10 cellular contexts compared by ENCODE assay signal in genomic region chr11:36409152-36409713, GRCh38.
DNase-seq lines count a peak whose midpoint lies in the region; ATAC-seq, FAIRE-seq and TF ChIP-seq lines count a peak whose summit lies in the region.
"Had no signal": no experiment of that assay in that cellular context is flagged by ENCODE, and none has a peak within 500 bp of the region (broad histone marks: within the 10 kb centered on the region; RNA-seq: fewer than 3 reads in every experiment).

No MANE protein-coding gene starts in this region.

- no peaks in the 10 kb centered on the region; the same call in 2 of the 3 replicates for H3K9me3 ChIP-seq in GM12878 (replicated peaks; ENCODE audit: control insufficient read depth, insufficient read depth, low read length)
- no peaks in the 10 kb centered on the region for H3K9me3 ChIP-seq in neutrophil

- peak; percentile 58 to 63 (median 59) for ATAC-seq in T-cell (replicated peaks in 1 of 4)
- no peak for ATAC-seq in GM12878
- no peak for ATAC-seq in HG02938 (IDR thresholded peaks at IDR 0.05; ENCODE audit: unreplicated experiment)

- H3K9me3 Mint-ChIP-seq in T-cell, result no peaks in the 10 kb centered on the region

- TF ChIP-seq CTCF in GM12878 (IDR thresholded peaks at IDR 0.05 in 2 of 3, conservative IDR thresholded peaks at IDR 0.05 in 1 of 3; ENCODE audit: control insufficient read depth in 2 of 3, extremely low read depth in 1 of 3, insufficient read depth in 1 of 3, low read depth in 3 of 3, low read length in 3 of 3) (no peak), neutrophil (IDR thresholded peaks at IDR 0.05) (no peak)

- in situ Hi-C loops in GM12878 (cut with MboI), result no loop called here

- peaks cover 24% of the 10 kb centered on the region for H3K4me1 ChIP-seq in GM12878 (ENCODE audit: control insufficient read depth, insufficient read depth, low read length)
- H3K4me1 ChIP-seq in neutrophil (ENCODE audit: control insufficient read depth in 1 of 2, insufficient read depth in 1 of 2, low read depth in 1 of 2, low read length in 1 of 2), result peaks cover 63 to 64% of the 10 kb centered on the region in 2 experiments

- DNase-seq in GM12891 (ENCODE audit: insufficient read length, low spot score) (no peak), T-cell (peak in 2 of 34 experiments; percentile 10), GM12878 (ENCODE audit: low read depth, low spot score) (no peak), cortex of kidney (lab: John Stamatoyannopoulos, UW) (no peak), SKM-1 treated with dmso at 0.1 percent for 144 hours (lab: John Stamatoyannopoulos, UW; ENCODE audit: unreplicated experiment) (no peak)
- DNase-seq in activated CD4-positive, CD25-positive, alpha-beta regulatory T cell treated with anti-CD3 and anti-CD28 coated beads, Interleukin-2, amount 50 U/mL, for 72 hours, result no peak
- DNase-seq: NCI-H82, occipital lobe had no signal

- no peak for TF ChIP-seq RAD21 in GM12878 (IDR thresholded peaks at IDR 0.05; ENCODE audit: insufficient read depth, low read depth, low read length)

- H3K36me3 ChIP-seq in GM12878 (ENCODE audit: control insufficient read depth in 2 of 2, insufficient read depth in 2 of 2, low read length in 1 of 2) (no peaks in the 10 kb centered on the region), neutrophil (no peaks in the 10 kb centered on the region)

- TF ChIP-seq POLR2A in GM12891 (IDR thresholded peaks at IDR 0.05; ENCODE audit: low read depth, low read length), result no peak
- no peak for TF ChIP-seq POLR2A in GM12878 (IDR thresholded peaks at IDR 0.05; ENCODE audit: low read depth, low read length)

- FAIRE-seq in GM12891 (lab: Jason Lieb, UNC) (peak; percentile 76), GM12878 (lab: Jason Lieb, UNC) (no peak)

- no peak overlapping the region; the same call in 1 of the 2 replicates for H3K4me2 ChIP-seq in GM12878 (ENCODE audit: control insufficient read depth, insufficient read depth)

- H3K27ac ChIP-seq in GM12878 (ENCODE audit: control insufficient read depth, insufficient read depth) (no peak overlapping the region), neutrophil (peak overlapping the region; percentile 99)

- no peaks in the 10 kb centered on the region for H3K79me2 ChIP-seq in GM12878 (ENCODE audit: control insufficient read depth, insufficient read depth, low read length)

- POLR2A ChIA-PET in T-cell (lab: Charles Lee), result no interaction called here
- POLR2A ChIA-PET in GM12878 (lab: Charles Lee), result no interaction called here

- H4K20me1 ChIP-seq in GM12878 (ENCODE audit: control insufficient read depth, insufficient read depth), result no peaks in the 10 kb centered on the region

- peak overlapping the region; percentile 92 to 94 for H3K27ac Mint-ChIP-seq in T-cell

- TF ChIP-seq EP300 in GM12878 (IDR thresholded peaks at IDR 0.05; ENCODE audit: borderline replicate concordance in 1 of 2, control insufficient read depth in 1 of 2, low read depth in 2 of 2, low read length in 2 of 2), result no peak

- 1% methylated on average over 8 of the region's 8 CpGs for WGBS in GM12878 (ENCODE audit: insufficient coverage, insufficient replicate concordance, low lambda C conversion rate, missing lambda C conversion rate)

- H3K27me3 ChIP-seq in GM12878 (replicated peaks in 1 of 2; ENCODE audit: control insufficient read depth in 2 of 2, insufficient read depth in 2 of 2, low read length in 1 of 2) (no peaks in the 10 kb centered on the region), neutrophil (no peaks in the 10 kb centered on the region)

- SMC1A ChIA-PET in GM12878 (lab: Charles Lee; ENCODE audit: uncharacterized antibody, unreplicated experiment), result no interaction called here

- peak overlapping the region; percentile 47 to 72 (median 51) for H3K4me3 Mint-ChIP-seq in T-cell

- H2AFZ ChIP-seq in GM12878 (ENCODE audit: control insufficient read depth, low read depth, low read length), result peak overlapping the region; percentile 20; the same call in 1 of the 2 replicates

- H3K9ac ChIP-seq in GM12878 (ENCODE audit: control insufficient read depth, insufficient read depth, low read length), result no peak overlapping the region

- no TSS peak for BruUV-seq in GM12878 (replicated peaks; lab: Mats Ljungman, UMichigan)

- intact Hi-C loops in GM12878 (cut with micrococcal nuclease; ENCODE audit: unreplicated experiment), result no loop called here

- H3K36me3 Mint-ChIP-seq in T-cell, result peaks cover 8% of the 10 kb centered on the region

- no peak overlapping the region for H3K4me3 ChIP-seq in GM12878
- peak overlapping the region; percentile 15 to 52 for H3K4me3 ChIP-seq in neutrophil (ENCODE audit: low read depth in 1 of 2, low read length in 1 of 2)

- CTCF ChIA-PET in T-cell (lab: Charles Lee) (interaction anchor here in 1 of 2 donors (0.8 kb wide), 1 partner anchor 16 kb away, joined by 4 read pairs; no protein-coding TSS in a partner anchor), GM12878 (lab: Yijun Ruan, JAX) (no interaction called here)

- RAD21 ChIA-PET in GM12878 (lab: Charles Lee; ENCODE audit: unreplicated experiment), result no interaction called here

- no peaks in the 10 kb centered on the region for H3K27me3 Mint-ChIP-seq in T-cell

- H3K4me1 Mint-ChIP-seq in T-cell, result peaks cover 37 to 74% (median 46%) of the 10 kb centered on the region in 3 donors

TF ChIP-seq in GM12891, 5 proteins besides CTCF, POLR2A, EP300 and RAD21:
- TF ChIP-seq POLR2AphosphoS5 (IDR thresholded peaks at IDR 0.05; ENCODE audit: low read depth, low read length) (no peak), POU2F2 (IDR thresholded peaks at IDR 0.05; ENCODE audit: low read depth, low read length) (no peak)

TF ChIP-seq in GM12878, 131 proteins besides CTCF, POLR2A, EP300 and RAD21:
- no peak for TF ChIP-seq MTA3 (IDR thresholded peaks at IDR 0.05; ENCODE audit: borderline replicate concordance, low read length)
- TF ChIP-seq IRF3 (IDR thresholded peaks at IDR 0.05), result no peak
- 0 out of 2 replicates have a peak, but pooled peaks have one; percentile 20 for TF ChIP-seq EED (IDR thresholded peaks at IDR 0.05; ENCODE audit: low read depth)

Comparison
In these comparisons a context has a peak if more than half of its experiments do, and no peak if none do; other contexts are left out.
1. ATAC-seq: peak in T-cell (4 of 4); none in GM12878 (single experiment) and HG02938 (single experiment).